Comparison of ENCODE assay signal across 11 cellular contexts in genomic region chr15:80732818-80733217, GRCh38. TPM values are rescaled to one million over a fixed set of nuclear protein-coding genes. Genes with fewer than 3 reads are reported as not detected.
"Had no signal": no experiment of that assay in that cellular context is flagged by ENCODE, and none has a peak within 500 bp of the region (broad histone marks: within the 10 kb centered on the region; RNA-seq: fewer than 3 reads in every experiment).

No MANE protein-coding gene starts in this region.

- H3K27ac ChIP-seq: parathyroid adenoma, tibial nerve had no signal

- H3K4me3 ChIP-seq: tibial nerve had no signal

- H3K27me3 ChIP-seq: tibial nerve had no signal

- ATAC-seq: activated T-helper 17 cell treated with anti-CD3 and anti-CD28 coated beads, Interleukin-2, amount 50 U/mL, for 72 hours; effector memory CD8-positive, alpha-beta T cell; SK-N-SH treated with all-trans-retinoic acid at 6 μM for 48 hours had no signal

- H3K36me3 ChIP-seq: tibial nerve had no signal

- DNase-seq: activated CD4-positive, alpha-beta T cell treated with anti-CD3 and anti-CD28 coated beads, Interleukin-2, amount 50 U/mL, for 1 hour; activated naive CD4-positive, alpha-beta T cell treated with anti-CD3 and anti-CD28 coated beads for 36 hours; activated T-cell treated with anti-CD3 and anti-CD28 coated beads for 4 hours; effector memory CD8-positive, alpha-beta T cell; mesendoderm; retina had no signal

- H3K9me3 ChIP-seq: tibial nerve had no signal

- H3K4me1 ChIP-seq: parathyroid adenoma, tibial nerve had no signal

RNA-seq across cellular contexts. Expression of gene CEMIP, which starts 46.4 kb away (rescaled TPM):
- total RNA-seq: activated CD8-positive, alpha-beta memory T cell treated with anti-CD3 and anti-CD28 coated beads for 36 hours; activated naive CD4-positive, alpha-beta T cell treated with anti-CD3 and anti-CD28 coated beads for 36 hours had no signal
